In genomic region chr17:36703860-36704266, GRCh38 we compare ENCODE assay signal across 8 cellular contexts.
DNase-seq lines count a peak whose midpoint lies in the region; ATAC-seq, FAIRE-seq and TF ChIP-seq lines count a peak whose summit lies in the region.

No MANE protein-coding gene starts in this region.

- no peaks in the 10 kb centered on the region for H3K36me3 ChIP-seq in heart right ventricle
- no peaks in the 10 kb centered on the region for H3K36me3 ChIP-seq in ascending aorta

- intact Hi-C loops in heart right ventricle (cut with DNase I), result no loop called here
- intact Hi-C loops in ascending aorta (cut with DNase I), result no loop called here

- peak in 6 of 8 donors; percentile 25 to 79 (median 66) for ATAC-seq in heart right ventricle
- ATAC-seq in GM18907 (IDR thresholded peaks at IDR 0.05; ENCODE audit: unreplicated experiment), result no peak

- WGBS in heart right ventricle, 2 donors, result 3% methylated on average over 36 of the region's 36 CpGs

- DNase-seq in D341Med (ENCODE audit: low spot score) (peak; percentile 67), NAMALWA (ENCODE audit: low spot score) (peak; percentile 19), heart right ventricle (peak; percentile 17 to 48), RCC 7860 (ENCODE audit: low spot score) (no peak), ascending aorta (ENCODE audit: low spot score in 2 of 2) (no peak)
- DNase-seq in activated T-cell treated with anti-CD3 and anti-CD28 coated beads, Interleukin-2, amount 50 U/mL, for 48 hours, result peak; percentile 65 to 71
- peak; percentile 66 for DNase-seq in stimulated activated CD4-positive, alpha-beta T cell treated with anti-CD3 and anti-CD28 coated beads, Interleukin-15, amount 100 ng/mL, for 24 hours

- H3K4me1 ChIP-seq in heart right ventricle (peaks cover 0 to 5% (median 0%) of the 10 kb centered on the region in 9 donors), ascending aorta (no peaks in the 10 kb centered on the region)

- no peak overlapping the region for H3K27ac ChIP-seq in heart right ventricle
- H3K27ac ChIP-seq in ascending aorta, result no peak overlapping the region

- H3K9me3 ChIP-seq in heart right ventricle, result no peaks in the 10 kb centered on the region
- no peaks in the 10 kb centered on the region for H3K9me3 ChIP-seq in ascending aorta

- no peak for TF ChIP-seq CTCF in heart right ventricle (IDR thresholded peaks at IDR 0.05)
- no peak for TF ChIP-seq CTCF in ascending aorta (IDR thresholded peaks at IDR 0.05)

- no peak for FAIRE-seq in RCC 7860 (lab: Jason Lieb, UNC)

- H3K4me3 ChIP-seq in heart right ventricle (no peak overlapping the region), ascending aorta (no peak overlapping the region)

- H3K27me3 ChIP-seq in heart right ventricle, result peaks cover 0 to 78% (median 56%) of the 10 kb centered on the region in 7 donors
- no peaks in the 10 kb centered on the region for H3K27me3 ChIP-seq in ascending aorta

Comparison
In these comparisons a context has a peak if more than half of its experiments do, and no peak if none do; other contexts are left out.
1. DNase-seq: peak in D341Med (single experiment), NAMALWA (single experiment), activated T-cell treated with anti-CD3 and anti-CD28 coated beads, Interleukin-2, amount 50 U/mL, for 48 hours (2 of 2), heart right ventricle (2 of 2) and stimulated activated CD4-positive, alpha-beta T cell treated with anti-CD3 and anti-CD28 coated beads, Interleukin-15, amount 100 ng/mL, for 24 hours (single experiment); none in RCC 7860 (single experiment) and ascending aorta (0 of 2).